Comparison of ENCODE assay signal across 9 cellular contexts in the genomic region with DNA sequence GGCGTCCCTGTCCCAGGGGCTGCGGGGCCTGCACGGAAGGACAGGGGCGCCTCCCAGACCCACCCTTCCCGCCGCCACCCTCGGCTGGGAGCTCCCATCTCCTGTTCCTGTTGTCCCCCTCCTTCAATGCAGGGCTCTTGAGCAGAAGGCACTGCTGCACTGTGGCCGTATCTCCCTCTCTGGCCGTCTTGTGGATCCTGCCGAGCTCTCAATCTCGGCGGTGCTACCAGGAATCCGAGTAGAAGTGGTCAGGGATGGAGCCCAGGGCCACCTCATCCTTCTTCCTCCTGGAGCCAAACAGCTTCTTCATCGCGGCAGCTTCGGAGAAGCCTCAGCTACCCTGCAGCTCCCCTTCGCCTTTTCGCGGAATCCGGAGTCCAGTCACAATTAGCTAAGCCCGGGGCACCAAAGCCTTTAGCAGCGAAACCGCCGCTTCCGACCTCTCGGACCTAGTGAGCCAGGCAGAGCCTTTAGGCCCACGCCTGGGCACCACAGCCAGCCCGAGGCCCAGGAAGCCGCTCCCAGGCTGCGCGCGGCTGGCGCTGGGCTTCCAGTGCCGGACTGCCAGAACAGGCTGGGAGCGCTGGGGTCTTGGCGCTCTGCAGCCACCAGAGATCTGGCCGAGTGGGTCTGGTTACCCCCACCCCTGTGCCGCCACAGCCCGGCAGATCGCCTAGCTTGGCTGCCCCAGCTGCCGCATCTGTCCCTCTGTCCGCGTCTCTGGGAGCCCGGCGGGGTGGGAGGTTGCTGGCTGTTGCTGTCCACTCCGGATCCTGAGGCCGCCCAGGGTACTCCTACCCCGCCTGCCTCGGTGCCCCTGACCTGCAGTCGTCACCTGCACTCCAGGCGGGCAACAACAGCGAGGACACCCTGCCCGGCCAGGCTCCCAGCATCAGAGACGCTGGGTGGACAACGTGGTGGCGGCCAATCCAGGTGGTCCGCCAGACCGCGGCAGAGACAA.
A peak's percentile ranks its signal among the peaks of the same experiment; 100 is the strongest.
DNase-seq lines count a peak whose midpoint lies in the region; ATAC-seq and TF ChIP-seq lines count a peak whose summit lies in the region.
"Had no signal": no experiment of that assay in that cellular context is flagged by ENCODE, and none has a peak within 500 bp of the region (broad histone marks: within the 10 kb centered on the region; RNA-seq: fewer than 3 reads in every experiment).

No MANE protein-coding gene starts in this region.

- TF ChIP-seq EP300 in upper lobe of left lung (IDR thresholded peaks at IDR 0.05), result no peak

- H3K4me2 ChIP-seq in mesenchymal stem cell (ENCODE audit: low read length, poor library complexity, severe bottlenecking), result peak overlapping the region; percentile 8

- no peak overlapping the region for H4K91ac ChIP-seq in mesenchymal stem cell (ENCODE audit: low read length)

- peak overlapping the region; percentile 54 for H3K9ac ChIP-seq in mesenchymal stem cell (ENCODE audit: low read length)

- no peak overlapping the region for H3K18ac ChIP-seq in mesenchymal stem cell (ENCODE audit: low read depth in 1 of 2, low read length in 2 of 2)

- H2BK120ac ChIP-seq in mesenchymal stem cell (ENCODE audit: low read depth, low read length), result no peak overlapping the region

- H3K9me3 Mint-ChIP-seq in activated T-cell treated with anti-CD3 and anti-CD28 coated beads, Interleukin-2, amount 50 U/mL, for 72 hours, result no peaks in the 10 kb centered on the region
- no peaks in the 10 kb centered on the region for H3K9me3 Mint-ChIP-seq in activated T-cell treated with anti-CD3 and anti-CD28 coated beads, Interleukin-2, amount 50 U/mL, for 24 hours
- H3K9me3 Mint-ChIP-seq in activated naive CD4-positive, alpha-beta T cell treated with anti-CD3 and anti-CD28 coated beads for 36 hours, result no peaks in the 10 kb centered on the region

- TF ChIP-seq CTCF in dorsolateral prefrontal cortex (IDR thresholded peaks at IDR 0.05 in 54 of 56, conservative IDR thresholded peaks at IDR 0.05 in 2 of 56; ENCODE audit: low read depth in 1 of 56, partially characterized antibody in 56 of 56) (no peak), upper lobe of left lung (IDR thresholded peaks at IDR 0.05) (no peak)

- H3K9me3 ChIP-seq in mesenchymal stem cell (ENCODE audit: control insufficient read depth, low read length) (no peaks in the 10 kb centered on the region), upper lobe of left lung (no peaks in the 10 kb centered on the region)

- peak overlapping the region; percentile 65 to 79 for H3K4me3 Mint-ChIP-seq in activated T-cell treated with anti-CD3 and anti-CD28 coated beads, Interleukin-2, amount 50 U/mL, for 72 hours
- H3K4me3 Mint-ChIP-seq in activated T-cell treated with anti-CD3 and anti-CD28 coated beads, Interleukin-2, amount 50 U/mL, for 24 hours, result no peak overlapping the region
- no peak overlapping the region for H3K4me3 Mint-ChIP-seq in activated naive CD4-positive, alpha-beta T cell treated with anti-CD3 and anti-CD28 coated beads for 36 hours

- H2BK5ac ChIP-seq in mesenchymal stem cell (ENCODE audit: low read depth, low read length, poor library complexity, severe bottlenecking), result no peak overlapping the region

- H3K27me3 ChIP-seq in dorsolateral prefrontal cortex (peaks cover 0 to 71% (median 48%) of the 10 kb centered on the region in 45 donors), mesenchymal stem cell (ENCODE audit: control insufficient read depth in 1 of 2, insufficient read depth in 1 of 2, low read length in 2 of 2) (peaks cover 33 to 50% of the 10 kb centered on the region in 2 experiments), upper lobe of left lung (peaks cover 0 to 31% (median 17%) of the 10 kb centered on the region in 4 donors)

- no peak overlapping the region for H2AK5ac ChIP-seq in mesenchymal stem cell (ENCODE audit: low read length, severe bottlenecking)

- H3K79me1 ChIP-seq in mesenchymal stem cell (replicated peaks; ENCODE audit: low read length, poor library complexity, severe bottlenecking), result no peaks in the 10 kb centered on the region

- H3K36me3 ChIP-seq in mesenchymal stem cell (ENCODE audit: control insufficient read depth in 1 of 2, insufficient read depth in 2 of 2, low read depth in 1 of 2, low read length in 2 of 2) (no peaks in the 10 kb centered on the region), upper lobe of left lung (no peaks in the 10 kb centered on the region)

- no peak overlapping the region for H3K4ac ChIP-seq in mesenchymal stem cell (ENCODE audit: low read depth in 1 of 2, low read length in 2 of 2)

- intact Hi-C loops in dorsolateral prefrontal cortex (cut with DNase I), result no loop called here
- intact Hi-C loops in activated naive CD4-positive, alpha-beta T cell treated with anti-CD3 and anti-CD28 coated beads for 36 hours (cut with micrococcal nuclease), result no loop called here

- peaks cover 16% of the 10 kb centered on the region for H3K4me1 ChIP-seq in mesenchymal stem cell (ENCODE audit: control insufficient read depth, insufficient read depth, low read depth, low read length)
- peaks cover 11 to 21% (median 17%) of the 10 kb centered on the region in 4 donors for H3K4me1 ChIP-seq in upper lobe of left lung

- no peak overlapping the region for H4K8ac ChIP-seq in mesenchymal stem cell (ENCODE audit: low read length)

- no peak for TF ChIP-seq POLR2A in upper lobe of left lung (IDR thresholded peaks at IDR 0.05)

- no peak overlapping the region for H3K14ac ChIP-seq in mesenchymal stem cell (ENCODE audit: low read length in 2 of 2)

- no peak overlapping the region for H2BK12ac ChIP-seq in mesenchymal stem cell (ENCODE audit: low read length in 2 of 2)

- H3K27ac ChIP-seq in dorsolateral prefrontal cortex, result peak overlapping the region in 37 of 59 donors; percentile 4 to 76 (median 45)
- no peak overlapping the region for H3K27ac ChIP-seq in mesenchymal stem cell (ENCODE audit: low read length, poor library complexity, severe bottlenecking)
- H3K27ac ChIP-seq in upper lobe of left lung, result no peak overlapping the region
- H3K27ac ChIP-seq: C4-2B had no signal

- H3K4me3 ChIP-seq in dorsolateral prefrontal cortex (peak overlapping the region; percentile 13 to 68 (median 52)), mesenchymal stem cell (ENCODE audit: insufficient read depth in 1 of 2, low read depth in 1 of 2, low read length in 2 of 2) (peak overlapping the region in 1 of 2 experiments; percentile 71), upper lobe of left lung (peak overlapping the region in 3 of 4 donors; percentile 21 to 44 (median 36))

- 3% methylated on average over 59 of the region's 59 CpGs for WGBS in mesenchymal stem cell
- 5 to 9% methylated on average over 7 to 46 of the region's 59 CpGs for WGBS in upper lobe of left lung, 2 donors

- no peaks in the 10 kb centered on the region for H3K36me3 Mint-ChIP-seq in activated T-cell treated with anti-CD3 and anti-CD28 coated beads, Interleukin-2, amount 50 U/mL, for 72 hours (ENCODE audit: insufficient read depth in 2 of 2)
- H3K36me3 Mint-ChIP-seq in activated T-cell treated with anti-CD3 and anti-CD28 coated beads, Interleukin-2, amount 50 U/mL, for 24 hours (ENCODE audit: low read depth), result no peaks in the 10 kb centered on the region
- no peaks in the 10 kb centered on the region for H3K36me3 Mint-ChIP-seq in activated naive CD4-positive, alpha-beta T cell treated with anti-CD3 and anti-CD28 coated beads for 36 hours (ENCODE audit: low read depth)

- no peak for DNase-seq in activated T-cell treated with anti-CD3 and anti-CD28 coated beads, Interleukin-2, amount 50 U/mL, for 72 hours
- DNase-seq in activated T-cell treated with anti-CD3 and anti-CD28 coated beads, Interleukin-2, amount 50 U/mL, for 24 hours, result no peak
- DNase-seq in dorsolateral prefrontal cortex (peak in 2 of 10 donors; percentile 7 to 49), mesenchymal stem cell (no peak), upper lobe of left lung (peak in 1 of 2 donors; percentile 52)
- DNase-seq in activated naive CD4-positive, alpha-beta T cell treated with anti-CD3 and anti-CD28 coated beads for 36 hours, result no peak

- H3K27ac Mint-ChIP-seq in activated T-cell treated with anti-CD3 and anti-CD28 coated beads, Interleukin-2, amount 50 U/mL, for 72 hours, result no peak overlapping the region
- H3K27ac Mint-ChIP-seq in activated T-cell treated with anti-CD3 and anti-CD28 coated beads, Interleukin-2, amount 50 U/mL, for 24 hours, result no peak overlapping the region
- H3K27ac Mint-ChIP-seq in activated naive CD4-positive, alpha-beta T cell treated with anti-CD3 and anti-CD28 coated beads for 36 hours, result no peak overlapping the region

- ATAC-seq in activated T-cell treated with anti-CD3 and anti-CD28 coated beads, Interleukin-2, amount 50 U/mL, for 72 hours (replicated peaks in 1 of 2), result peak; percentile 15 to 45
- ATAC-seq in upper lobe of left lung (ENCODE audit: low FRiP score in 2 of 2), result peak; percentile 34 to 72
- no peak for ATAC-seq in HG02981 (IDR thresholded peaks at IDR 0.05; ENCODE audit: unreplicated experiment)
- no peak for ATAC-seq in HG03045 (IDR thresholded peaks at IDR 0.05; ENCODE audit: unreplicated experiment)

- H2BK15ac ChIP-seq in mesenchymal stem cell (ENCODE audit: low read depth, poor library complexity, severe bottlenecking), result no peak overlapping the region

- CTCF ChIA-PET in activated naive CD4-positive, alpha-beta T cell treated with anti-CD3 and anti-CD28 coated beads for 36 hours (lab: Charles Lee), result interaction anchor here (0.7 kb wide), 2 partner anchors 168 to 173 kb away, joined by 3 read pairs; no protein-coding TSS in a partner anchor

- H3K23ac ChIP-seq in mesenchymal stem cell (ENCODE audit: low read length in 2 of 2), result no peak overlapping the region

- peaks cover 12% of the 10 kb centered on the region for H3K4me1 Mint-ChIP-seq in activated T-cell treated with anti-CD3 and anti-CD28 coated beads, Interleukin-2, amount 50 U/mL, for 72 hours (ENCODE audit: low read depth)
- H3K4me1 Mint-ChIP-seq in activated T-cell treated with anti-CD3 and anti-CD28 coated beads, Interleukin-2, amount 50 U/mL, for 24 hours (ENCODE audit: low read depth), result peaks cover 7% of the 10 kb centered on the region
- peaks cover 5% of the 10 kb centered on the region for H3K4me1 Mint-ChIP-seq in activated naive CD4-positive, alpha-beta T cell treated with anti-CD3 and anti-CD28 coated beads for 36 hours (ENCODE audit: low read depth)

- H3K27me3 Mint-ChIP-seq in activated T-cell treated with anti-CD3 and anti-CD28 coated beads, Interleukin-2, amount 50 U/mL, for 72 hours (ENCODE audit: low read depth), result peaks cover 52% of the 10 kb centered on the region
- H3K27me3 Mint-ChIP-seq in activated T-cell treated with anti-CD3 and anti-CD28 coated beads, Interleukin-2, amount 50 U/mL, for 24 hours, result peaks cover 58% of the 10 kb centered on the region
- H3K27me3 Mint-ChIP-seq in activated naive CD4-positive, alpha-beta T cell treated with anti-CD3 and anti-CD28 coated beads for 36 hours (ENCODE audit: low read depth), result peaks cover 34% of the 10 kb centered on the region

- H2AFZ ChIP-seq in mesenchymal stem cell (ENCODE audit: low read depth, low read length), result peak overlapping the region; percentile 18

Comparison
In these comparisons a context has a peak if more than half of its experiments do, and no peak if none do; other contexts are left out.
1. H3K4me3 Mint-ChIP-seq: peak in activated T-cell treated with anti-CD3 and anti-CD28 coated beads, Interleukin-2, amount 50 U/mL, for 72 hours (2 of 2); none in activated T-cell treated with anti-CD3 and anti-CD28 coated beads, Interleukin-2, amount 50 U/mL, for 24 hours (single experiment) and activated naive CD4-positive, alpha-beta T cell treated with anti-CD3 and anti-CD28 coated beads for 36 hours (single experiment).
2. ATAC-seq: peak in activated T-cell treated with anti-CD3 and anti-CD28 coated beads, Interleukin-2, amount 50 U/mL, for 72 hours (2 of 2) and upper lobe of left lung (2 of 2); none in HG02981 (single experiment) and HG03045 (single experiment).
3. H3K27ac ChIP-seq: peak in dorsolateral prefrontal cortex (37 of 59); none in mesenchymal stem cell (single experiment) and upper lobe of left lung (0 of 4).